In genomic region chr5:107231191-107231590, GRCh38 we compare ENCODE assay signal across 29 cellular contexts.
"Had no signal": no experiment of that assay in that cellular context is flagged by ENCODE, and none has a peak within 500 bp of the region (broad histone marks: within the 10 kb centered on the region; RNA-seq: fewer than 3 reads in every experiment).

No MANE protein-coding gene starts in this region.

- FAIRE-seq: small intestine, urothelium cell line had no signal

- ATAC-seq: natural killer cell; psoas muscle; right cardiac atrium; right lobe of liver; stimulated activated effector memory CD8-positive, alpha-beta T cell treated with anti-CD3 and anti-CD28 coated beads, Interleukin-12 subunit alpha, Interleukin-12 subunit beta, amount 100 ng/mL, for 72 hours; stimulated activated naive B cell treated with anti-CD40 and anti-IgM and Interleukin-4, amounts not matched to agents 10 μg/mL and 1 μg/mL and 100 μg/mL, for 72 hours had no signal

- H3K27ac ChIP-seq: neural progenitor cell, ovary, parathyroid adenoma, psoas muscle, right lobe of liver, sigmoid colon, stomach, thoracic aorta, thyroid gland, tibial nerve, upper lobe of left lung, vagina had no signal

- DNase-seq: natural killer cell; occipital lobe; ovary; posterior cingulate gyrus; psoas muscle; right cardiac atrium; right lobe of liver; sigmoid colon; small intestine; stimulated activated CD4-positive, alpha-beta T cell treated with anti-CD3 and anti-CD28 coated beads, Interleukin-15, amount 100 ng/mL, for 24 hours; stimulated activated CD4-positive, alpha-beta T cell treated with anti-CD3 and anti-CD28 coated beads, Interleukin-2, amount 100 ng/mL, for 24 hours; stimulated activated CD4-positive, alpha-beta T cell treated with anti-CD3 and anti-CD28 coated beads, Interleukin-2, amount 100 ng/mL, for 48 hours; stimulated activated CD4-positive, alpha-beta T cell treated with anti-CD3 and anti-CD28 coated beads, Interleukin-4, amount 100 ng/mL, for 24 hours; stimulated activated naive B cell treated with anti-CD40 and anti-IgM and Interleukin-4, amounts not matched to agents 10 μg/mL and 1 μg/mL and 100 μg/mL, for 72 hours; stimulated activated naive CD4-positive, alpha-beta T cell treated with Interleukin-2 at 50 U/mL for 16 hours; stomach; thyroid gland; trophoblast cell; upper lobe of left lung had no signal

- H3K36me3 Mint-ChIP-seq: natural killer cell; neural progenitor cell; stimulated activated effector memory CD8-positive, alpha-beta T cell treated with anti-CD3 and anti-CD28 coated beads, Interleukin-12 subunit alpha, Interleukin-12 subunit beta, amount 100 ng/mL, for 72 hours; stimulated activated naive B cell treated with anti-CD40 and anti-IgM and Interleukin-4, amounts not matched to agents 10 μg/mL and 1 μg/mL and 100 μg/mL, for 72 hours had no signal

- H3K9me3 Mint-ChIP-seq: natural killer cell; nephron; neural progenitor cell; stimulated activated effector memory CD8-positive, alpha-beta T cell treated with anti-CD3 and anti-CD28 coated beads, Interleukin-12 subunit alpha, Interleukin-12 subunit beta, amount 100 ng/mL, for 72 hours; stimulated activated naive B cell treated with anti-CD40 and anti-IgM and Interleukin-4, amounts not matched to agents 10 μg/mL and 1 μg/mL and 100 μg/mL, for 72 hours; stimulated activated naive CD8-positive, alpha-beta T cell treated with anti-CD3 and anti-CD28 coated beads, Interleukin-15, Interleukin-2, amounts not matched to agents 100 ng/mL and 50 ng/mL, for 24 hours had no signal

- H3K27me3 Mint-ChIP-seq: progenitor cell of endocrine pancreas; stimulated activated naive CD8-positive, alpha-beta T cell treated with anti-CD3 and anti-CD28 coated beads, Interleukin-15, Interleukin-2, amounts not matched to agents 100 ng/mL and 50 ng/mL, for 24 hours had no signal

- H3K27ac Mint-ChIP-seq: natural killer cell; nephron; neural progenitor cell; progenitor cell of endocrine pancreas; stimulated activated effector memory CD8-positive, alpha-beta T cell treated with anti-CD3 and anti-CD28 coated beads, Interleukin-12 subunit alpha, Interleukin-12 subunit beta, amount 100 ng/mL, for 72 hours; stimulated activated naive B cell treated with anti-CD40 and anti-IgM and Interleukin-4, amounts not matched to agents 10 μg/mL and 1 μg/mL and 100 μg/mL, for 72 hours; stimulated activated naive CD8-positive, alpha-beta T cell treated with anti-CD3 and anti-CD28 coated beads, Interleukin-15, Interleukin-2, amounts not matched to agents 100 ng/mL and 50 ng/mL, for 24 hours had no signal

- H3K4me1 Mint-ChIP-seq: nephron; stimulated activated effector memory CD8-positive, alpha-beta T cell treated with anti-CD3 and anti-CD28 coated beads, Interleukin-12 subunit alpha, Interleukin-12 subunit beta, amount 100 ng/mL, for 72 hours; stimulated activated naive B cell treated with anti-CD40 and anti-IgM and Interleukin-4, amounts not matched to agents 10 μg/mL and 1 μg/mL and 100 μg/mL, for 72 hours had no signal

- H3K4me3 Mint-ChIP-seq: natural killer cell; nephron; neural progenitor cell; stimulated activated effector memory CD8-positive, alpha-beta T cell treated with anti-CD3 and anti-CD28 coated beads, Interleukin-12 subunit alpha, Interleukin-12 subunit beta, amount 100 ng/mL, for 72 hours; stimulated activated naive B cell treated with anti-CD40 and anti-IgM and Interleukin-4, amounts not matched to agents 10 μg/mL and 1 μg/mL and 100 μg/mL, for 72 hours; stimulated activated naive CD8-positive, alpha-beta T cell treated with anti-CD3 and anti-CD28 coated beads, Interleukin-15, Interleukin-2, amounts not matched to agents 100 ng/mL and 50 ng/mL, for 24 hours had no signal
